ENCODE assay signal across 2 cellular contexts in genomic region chr12:108772247-108772646, GRCh38.
TF ChIP-seq lines count a peak whose summit lies in the region.

No MANE protein-coding gene starts in this region.

TF ChIP-seq in GM12878, 131 proteins besides CTCF, POLR2A, EP300 and RAD21 (continued from another document and continues in another):
- 0 out of 2 replicates have a peak, but pooled peaks have one; percentile 44 for TF ChIP-seq TBL1XR1 (IDR thresholded peaks at IDR 0.05; ENCODE audit: low read depth, low read length)
- TF ChIP-seq SUPT20H (IDR thresholded peaks at IDR 0.05; ENCODE audit: borderline replicate concordance, control insufficient read depth, low read depth, low read length): no peak
- no peak for TF ChIP-seq NKRF (conservative IDR thresholded peaks at IDR 0.05)
- peak; percentile 75; the same call in 1 of the 2 replicates for TF ChIP-seq NFIC (IDR thresholded peaks at IDR 0.05; ENCODE audit: low read depth, low read length)
- no peak for TF ChIP-seq TCF7 (IDR thresholded peaks at IDR 0.05; ENCODE audit: borderline replicate concordance)
- TF ChIP-seq USF1 (IDR thresholded peaks at IDR 0.05; ENCODE audit: borderline replicate concordance, extremely low read length, insufficient read depth, low read depth, low read length): no peak
- 0 out of 2 replicates have a peak, but pooled peaks have one; percentile 28 for TF ChIP-seq MLLT1 (IDR thresholded peaks at IDR 0.05)
- TF ChIP-seq BCL11A (IDR thresholded peaks at IDR 0.05; ENCODE audit: low read depth, low read length): peak; percentile 76; the same call in 1 of the 2 replicates
- TF ChIP-seq, protein P1, sequence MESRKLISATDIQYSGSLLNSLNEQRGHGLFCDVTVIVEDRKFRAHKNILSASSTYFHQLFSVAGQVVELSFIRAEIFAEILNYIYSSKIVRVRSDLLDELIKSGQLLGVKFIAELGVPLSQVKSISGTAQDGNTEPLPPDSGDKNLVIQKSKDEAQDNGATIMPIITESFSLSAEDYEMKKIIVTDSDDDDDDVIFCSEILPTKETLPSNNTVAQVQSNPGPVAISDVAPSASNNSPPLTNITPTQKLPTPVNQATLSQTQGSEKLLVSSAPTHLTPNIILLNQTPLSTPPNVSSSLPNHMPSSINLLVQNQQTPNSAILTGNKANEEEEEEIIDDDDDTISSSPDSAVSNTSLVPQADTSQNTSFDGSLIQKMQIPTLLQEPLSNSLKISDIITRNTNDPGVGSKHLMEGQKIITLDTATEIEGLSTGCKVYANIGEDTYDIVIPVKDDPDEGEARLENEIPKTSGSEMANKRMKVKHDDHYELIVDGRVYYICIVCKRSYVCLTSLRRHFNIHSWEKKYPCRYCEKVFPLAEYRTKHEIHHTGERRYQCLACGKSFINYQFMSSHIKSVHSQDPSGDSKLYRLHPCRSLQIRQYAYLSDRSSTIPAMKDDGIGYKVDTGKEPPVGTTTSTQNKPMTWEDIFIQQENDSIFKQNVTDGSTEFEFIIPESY (IDR thresholded peaks at IDR 0.05): no peak
- 0 out of 2 replicates have a peak, but pooled peaks have one; percentile 7 for TF ChIP-seq ZSCAN29 (IDR thresholded peaks at IDR 0.05)
- TF ChIP-seq, protein P2, sequence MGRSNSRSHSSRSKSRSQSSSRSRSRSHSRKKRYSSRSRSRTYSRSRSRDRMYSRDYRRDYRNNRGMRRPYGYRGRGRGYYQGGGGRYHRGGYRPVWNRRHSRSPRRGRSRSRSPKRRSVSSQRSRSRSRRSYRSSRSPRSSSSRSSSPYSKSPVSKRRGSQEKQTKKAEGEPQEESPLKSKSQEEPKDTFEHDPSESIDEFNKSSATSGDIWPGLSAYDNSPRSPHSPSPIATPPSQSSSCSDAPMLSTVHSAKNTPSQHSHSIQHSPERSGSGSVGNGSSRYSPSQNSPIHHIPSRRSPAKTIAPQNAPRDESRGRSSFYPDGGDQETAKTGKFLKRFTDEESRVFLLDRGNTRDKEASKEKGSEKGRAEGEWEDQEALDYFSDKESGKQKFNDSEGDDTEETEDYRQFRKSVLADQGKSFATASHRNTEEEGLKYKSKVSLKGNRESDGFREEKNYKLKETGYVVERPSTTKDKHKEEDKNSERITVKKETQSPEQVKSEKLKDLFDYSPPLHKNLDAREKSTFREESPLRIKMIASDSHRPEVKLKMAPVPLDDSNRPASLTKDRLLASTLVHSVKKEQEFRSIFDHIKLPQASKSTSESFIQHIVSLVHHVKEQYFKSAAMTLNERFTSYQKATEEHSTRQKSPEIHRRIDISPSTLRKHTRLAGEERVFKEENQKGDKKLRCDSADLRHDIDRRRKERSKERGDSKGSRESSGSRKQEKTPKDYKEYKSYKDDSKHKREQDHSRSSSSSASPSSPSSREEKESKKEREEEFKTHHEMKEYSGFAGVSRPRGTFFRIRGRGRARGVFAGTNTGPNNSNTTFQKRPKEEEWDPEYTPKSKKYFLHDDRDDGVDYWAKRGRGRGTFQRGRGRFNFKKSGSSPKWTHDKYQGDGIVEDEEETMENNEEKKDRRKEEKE (IDR thresholded peaks at IDR 0.05): no peak
- no peak for TF ChIP-seq KDM1A (IDR thresholded peaks at IDR 0.05; ENCODE audit: borderline replicate concordance)
- peak; percentile 91 for TF ChIP-seq TCF3 (IDR thresholded peaks at IDR 0.05; ENCODE audit: borderline replicate concordance, insufficient read depth, low read depth, low read length)
- no peak for TF ChIP-seq ZNF622 (IDR thresholded peaks at IDR 0.05)

TF ChIP-seq in HepG2, 621 proteins besides CTCF, POLR2A, EP300 and RAD21 (continued from another document):
- TF ChIP-seq ZNF609 (CRISPR knock-in tag; IDR thresholded peaks at IDR 0.05; ENCODE audit: borderline replicate concordance) (no peak), ZNF33B (CRISPR knock-in tag; IDR thresholded peaks at IDR 0.05) (no peak), TOE1 (CRISPR knock-in tag; IDR thresholded peaks at IDR 0.05) (no peak), RELA (CRISPR knock-in tag; IDR thresholded peaks at IDR 0.05) (no peak)
- TF ChIP-seq, protein P2 (IDR thresholded peaks at IDR 0.05): no peak
- TF ChIP-seq, protein P3, sequence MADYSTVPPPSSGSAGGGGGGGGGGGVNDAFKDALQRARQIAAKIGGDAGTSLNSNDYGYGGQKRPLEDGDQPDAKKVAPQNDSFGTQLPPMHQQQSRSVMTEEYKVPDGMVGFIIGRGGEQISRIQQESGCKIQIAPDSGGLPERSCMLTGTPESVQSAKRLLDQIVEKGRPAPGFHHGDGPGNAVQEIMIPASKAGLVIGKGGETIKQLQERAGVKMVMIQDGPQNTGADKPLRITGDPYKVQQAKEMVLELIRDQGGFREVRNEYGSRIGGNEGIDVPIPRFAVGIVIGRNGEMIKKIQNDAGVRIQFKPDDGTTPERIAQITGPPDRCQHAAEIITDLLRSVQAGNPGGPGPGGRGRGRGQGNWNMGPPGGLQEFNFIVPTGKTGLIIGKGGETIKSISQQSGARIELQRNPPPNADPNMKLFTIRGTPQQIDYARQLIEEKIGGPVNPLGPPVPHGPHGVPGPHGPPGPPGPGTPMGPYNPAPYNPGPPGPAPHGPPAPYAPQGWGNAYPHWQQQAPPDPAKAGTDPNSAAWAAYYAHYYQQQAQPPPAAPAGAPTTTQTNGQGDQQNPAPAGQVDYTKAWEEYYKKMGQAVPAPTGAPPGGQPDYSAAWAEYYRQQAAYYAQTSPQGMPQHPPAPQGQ (CRISPR knock-in tag; IDR thresholded peaks at IDR 0.05; ENCODE audit: borderline replicate concordance): no peak
TF ChIP-seq in HepG2: peak in this region for 0.
